Comparison of ENCODE assay signal across 8 cellular contexts in the genomic region with DNA sequence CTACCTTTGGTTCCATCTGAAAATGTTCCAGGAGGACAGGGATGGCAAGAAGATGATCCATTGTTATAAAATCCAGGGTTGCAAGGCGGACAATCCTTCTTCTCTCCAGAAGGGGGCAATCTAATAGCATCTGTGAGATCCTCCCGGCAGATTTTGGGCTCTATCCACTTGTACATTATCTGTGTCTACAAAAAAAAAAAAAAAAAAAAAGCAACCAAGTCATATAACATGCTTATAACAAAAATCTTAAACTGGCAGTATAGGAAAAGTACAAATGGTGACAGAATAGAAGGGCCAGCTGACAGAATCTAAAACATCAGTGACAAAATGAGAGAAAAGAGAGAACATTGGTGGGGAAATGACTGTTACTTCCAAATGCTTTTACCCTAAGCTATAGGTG.
DNase-seq lines count a peak whose midpoint lies in the region; ATAC-seq, FAIRE-seq and TF ChIP-seq lines count a peak whose summit lies in the region.

No MANE protein-coding gene starts in this region.

- H4K20me1 ChIP-seq in GM12878 (ENCODE audit: control insufficient read depth, insufficient read depth) = no peaks in the 10 kb centered on the region

- no peak overlapping the region for H3K27ac ChIP-seq in GM12878 (ENCODE audit: control insufficient read depth, insufficient read depth)

- intact Hi-C loops in GM12878 (cut with micrococcal nuclease; ENCODE audit: unreplicated experiment) = loop anchor here (1.0 to 5.0 kb wide), 3 partner anchors 222 to 491 kb away; no protein-coding TSS in a partner anchor
- intact Hi-C loops in left colon (cut with DNase I, micrococcal nuclease) = no loop called here

- FAIRE-seq in GM12878 (lab: Jason Lieb, UNC) (peak; percentile 57), HTR-8/SVneo (lab: Jason Lieb, UNC) (no peak)

- peaks cover 10% of the 10 kb centered on the region for H3K4me1 ChIP-seq in GM12878 (ENCODE audit: control insufficient read depth, insufficient read depth, low read length)

- peak; percentile 51 for ATAC-seq in GM18505 (IDR thresholded peaks at IDR 0.05; ENCODE audit: unreplicated experiment)
- peak; percentile 63 for ATAC-seq in HG03378 (IDR thresholded peaks at IDR 0.05; ENCODE audit: unreplicated experiment)
- ATAC-seq in GM12878 = peak; percentile 80
- ATAC-seq in left colon = peak; percentile 75

- POLR2A ChIA-PET in GM12878 (lab: Charles Lee) = no interaction called here

- in situ Hi-C loops in GM12878 (cut with MboI) = loop anchor here (25.0 kb wide), 1 partner anchor 486 kb away; no protein-coding TSS in a partner anchor

- CTCF ChIA-PET in GM12878 (lab: Yijun Ruan, JAX) = interaction anchor here (0.8 to 3.5 kb wide), 23 partner anchors 9 to 492 kb away, joined by 3 to 42 read pairs (median 4); partner anchors contain the start of gene DMTF1

- H3K27me3 ChIP-seq in GM12878 (replicated peaks in 1 of 2; ENCODE audit: control insufficient read depth in 2 of 2, insufficient read depth in 2 of 2, low read length in 1 of 2) = no peaks in the 10 kb centered on the region

- 0% methylated on average over 2 of the region's 2 CpGs for WGBS in GM12878 (ENCODE audit: insufficient coverage, insufficient replicate concordance, low lambda C conversion rate, missing lambda C conversion rate)

- RAD21 ChIA-PET in GM12878 (lab: Charles Lee; ENCODE audit: unreplicated experiment) = interaction anchor here (0.7 to 2.6 kb wide), 6 partner anchors 15 to 489 kb away, joined by 3 to 11 read pairs (median 3); no protein-coding TSS in a partner anchor

- SMC1A ChIA-PET in GM12878 (lab: Charles Lee; ENCODE audit: uncharacterized antibody, unreplicated experiment) = interaction anchor here (1.0 to 3.3 kb wide), 4 partner anchors 84 to 310 kb away, joined by 3 to 20 read pairs (median 5); no protein-coding TSS in a partner anchor

- H3K9ac ChIP-seq in GM12878 (ENCODE audit: control insufficient read depth, insufficient read depth, low read length) = no peak overlapping the region

- TF ChIP-seq RAD21 in GM12878 (IDR thresholded peaks at IDR 0.05; ENCODE audit: insufficient read depth, low read depth, low read length) = peak; percentile 84

- no peak overlapping the region; the same call in 1 of the 2 replicates for H2AFZ ChIP-seq in GM12878 (ENCODE audit: control insufficient read depth, low read depth, low read length)

- TF ChIP-seq POLR2A in GM18505 (IDR thresholded peaks at IDR 0.05; ENCODE audit: borderline replicate concordance, extremely low read depth, insufficient read depth, insufficient read length) = no peak
- no peak for TF ChIP-seq POLR2A in GM12878 (IDR thresholded peaks at IDR 0.05; ENCODE audit: low read depth, low read length)

- TF ChIP-seq CTCF in GM12878 (IDR thresholded peaks at IDR 0.05 in 2 of 3, conservative IDR thresholded peaks at IDR 0.05 in 1 of 3; ENCODE audit: control insufficient read depth in 2 of 3, extremely low read depth in 1 of 3, insufficient read depth in 1 of 3, low read depth in 3 of 3, low read length in 3 of 3) = peak; percentile 67 to 72 (median 70)

- no peak overlapping the region for H3K4me2 ChIP-seq in GM12878 (ENCODE audit: control insufficient read depth, insufficient read depth)

- no peak overlapping the region for H3K4me3 ChIP-seq in GM12878

- H3K79me2 ChIP-seq in GM12878 (ENCODE audit: control insufficient read depth, insufficient read depth, low read length) = no peaks in the 10 kb centered on the region

- H3K9me3 ChIP-seq in GM12878 (replicated peaks; ENCODE audit: control insufficient read depth, insufficient read depth, low read length) = peaks cover 2% of the 10 kb centered on the region; the same call in 2 of the 3 replicates

- no TSS peak for BruUV-seq in GM12878 (replicated peaks; lab: Mats Ljungman, UMichigan)

- DNase-seq in COR-L47 (lab: John Stamatoyannopoulos, UW) = peak; percentile 57
- peak; percentile 72 for DNase-seq in NCI-H82 (lab: John Stamatoyannopoulos, UW)
- no peak for DNase-seq in GM12878 (ENCODE audit: low read depth, low spot score)
- DNase-seq in left colon = peak in 1 of 2 donors; percentile 10
- DNase-seq in HTR-8/SVneo (ENCODE audit: insufficient read length, low spot score) = no peak
- no peak for DNase-seq in activated effector memory CD4-positive, alpha-beta T cell treated with Interleukin-2 at 50 U/mL for 16 hours

- H3K36me3 ChIP-seq in GM12878 (ENCODE audit: control insufficient read depth in 2 of 2, insufficient read depth in 2 of 2, low read length in 1 of 2) = no peaks in the 10 kb centered on the region

- no peak for TF ChIP-seq EP300 in GM12878 (IDR thresholded peaks at IDR 0.05; ENCODE audit: borderline replicate concordance in 1 of 2, control insufficient read depth in 1 of 2, low read depth in 2 of 2, low read length in 2 of 2)

TF ChIP-seq in GM12878, 131 proteins besides CTCF, POLR2A, EP300 and RAD21:
- no peak for TF ChIP-seq IRF4 (IDR thresholded peaks at IDR 0.05; ENCODE audit: low read depth, low read length)
- no peak for TF ChIP-seq ZSCAN29 (IDR thresholded peaks at IDR 0.05)
- no peak for TF ChIP-seq CBFB (IDR thresholded peaks at IDR 0.05; ENCODE audit: low read depth)
- TF ChIP-seq POLR2AphosphoS2 (IDR thresholded peaks at IDR 0.05; ENCODE audit: low read depth, low read length) = no peak
- no peak for TF ChIP-seq EGR1 (IDR thresholded peaks at IDR 0.05; ENCODE audit: borderline replicate concordance in 1 of 2, low read depth in 2 of 2, low read length in 2 of 2)
- no peak for TF ChIP-seq CHD1 (IDR thresholded peaks at IDR 0.05; ENCODE audit: low read depth, low read length)
- TF ChIP-seq SP1 (IDR thresholded peaks at IDR 0.05; ENCODE audit: low read depth, low read length) = no peak
- TF ChIP-seq, protein P1, sequence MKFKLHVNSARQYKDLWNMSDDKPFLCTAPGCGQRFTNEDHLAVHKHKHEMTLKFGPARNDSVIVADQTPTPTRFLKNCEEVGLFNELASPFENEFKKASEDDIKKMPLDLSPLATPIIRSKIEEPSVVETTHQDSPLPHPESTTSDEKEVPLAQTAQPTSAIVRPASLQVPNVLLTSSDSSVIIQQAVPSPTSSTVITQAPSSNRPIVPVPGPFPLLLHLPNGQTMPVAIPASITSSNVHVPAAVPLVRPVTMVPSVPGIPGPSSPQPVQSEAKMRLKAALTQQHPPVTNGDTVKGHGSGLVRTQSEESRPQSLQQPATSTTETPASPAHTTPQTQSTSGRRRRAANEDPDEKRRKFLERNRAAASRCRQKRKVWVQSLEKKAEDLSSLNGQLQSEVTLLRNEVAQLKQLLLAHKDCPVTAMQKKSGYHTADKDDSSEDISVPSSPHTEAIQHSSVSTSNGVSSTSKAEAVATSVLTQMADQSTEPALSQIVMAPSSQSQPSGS (IDR thresholded peaks at IDR 0.05; ENCODE audit: low read length) = no peak
- TF ChIP-seq FOXK2 (IDR thresholded peaks at IDR 0.05) = no peak
- TF ChIP-seq, protein P2, sequence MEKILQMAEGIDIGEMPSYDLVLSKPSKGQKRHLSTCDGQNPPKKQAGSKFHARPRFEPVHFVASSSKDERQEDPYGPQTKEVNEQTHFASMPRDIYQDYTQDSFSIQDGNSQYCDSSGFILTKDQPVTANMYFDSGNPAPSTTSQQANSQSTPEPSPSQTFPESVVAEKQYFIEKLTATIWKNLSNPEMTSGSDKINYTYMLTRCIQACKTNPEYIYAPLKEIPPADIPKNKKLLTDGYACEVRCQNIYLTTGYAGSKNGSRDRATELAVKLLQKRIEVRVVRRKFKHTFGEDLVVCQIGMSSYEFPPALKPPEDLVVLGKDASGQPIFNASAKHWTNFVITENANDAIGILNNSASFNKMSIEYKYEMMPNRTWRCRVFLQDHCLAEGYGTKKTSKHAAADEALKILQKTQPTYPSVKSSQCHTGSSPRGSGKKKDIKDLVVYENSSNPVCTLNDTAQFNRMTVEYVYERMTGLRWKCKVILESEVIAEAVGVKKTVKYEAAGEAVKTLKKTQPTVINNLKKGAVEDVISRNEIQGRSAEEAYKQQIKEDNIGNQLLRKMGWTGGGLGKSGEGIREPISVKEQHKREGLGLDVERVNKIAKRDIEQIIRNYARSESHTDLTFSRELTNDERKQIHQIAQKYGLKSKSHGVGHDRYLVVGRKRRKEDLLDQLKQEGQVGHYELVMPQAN (conservative IDR thresholded peaks at IDR 0.05) = no peak
- TF ChIP-seq YY1 (IDR thresholded peaks at IDR 0.05; ENCODE audit: low read depth, low read length) = 0 out of 2 replicates have a peak, but pooled peaks have one; percentile 41
- peak; percentile 56; the same call in 1 of the 2 replicates for TF ChIP-seq ZNF384 (IDR thresholded peaks at IDR 0.05; ENCODE audit: borderline replicate concordance, low read depth, low read length)
- TF ChIP-seq IKZF1 (conservative IDR thresholded peaks at IDR 0.05) = no peak
- peak; percentile 75 for TF ChIP-seq SMC3 (IDR thresholded peaks at IDR 0.05; ENCODE audit: borderline replicate concordance, low read length)
- TF ChIP-seq ZBED1 (IDR thresholded peaks at IDR 0.05; ENCODE audit: borderline replicate concordance) = no peak
- no peak for TF ChIP-seq TARDBP (IDR thresholded peaks at IDR 0.05; ENCODE audit: borderline replicate concordance)
- TF ChIP-seq JUNB (IDR thresholded peaks at IDR 0.05) = no peak

Comparison
In these comparisons a context has a peak if more than half of its experiments do, and no peak if none do; other contexts are left out.
1. DNase-seq: peak in COR-L47 (single experiment) and NCI-H82 (single experiment); none in GM12878 (single experiment), HTR-8/SVneo (single experiment) and activated effector memory CD4-positive, alpha-beta T cell treated with Interleukin-2 at 50 U/mL for 16 hours (single experiment).
2. Peak in every context shown above with its lines, with median percentiles within 50 percentile points of each other: ATAC-seq.